In the genomic region with DNA sequence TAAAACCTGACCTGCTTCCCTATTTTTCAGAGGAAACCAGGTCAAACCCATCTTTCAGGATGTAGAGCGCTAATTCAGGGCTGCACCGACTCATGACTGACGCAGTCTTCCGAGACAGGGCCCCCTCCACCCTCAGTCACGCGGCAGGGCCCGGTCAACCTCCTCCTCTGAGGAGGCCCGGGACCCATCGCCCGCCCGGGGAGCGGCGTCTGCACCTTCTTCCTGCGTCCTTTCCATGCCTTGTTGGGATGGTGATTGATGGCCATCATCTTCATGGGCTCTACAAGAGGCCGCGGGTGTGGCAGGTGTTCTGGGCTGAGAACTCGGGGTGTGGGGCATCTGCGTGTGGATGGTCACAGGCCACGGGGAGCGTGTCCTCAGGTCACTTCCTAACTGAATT, we compare ENCODE assay signal across 25 cellular contexts. TPM values are rescaled to one million over a fixed set of nuclear protein-coding genes. Genes with fewer than 3 reads are reported as not detected.
"Had no signal": no experiment of that assay in that cellular context is flagged by ENCODE, and none has a peak within 500 bp of the region (broad histone marks: within the 10 kb centered on the region; RNA-seq: fewer than 3 reads in every experiment).

No MANE protein-coding gene starts in this region.

- H3K4me3 ChIP-seq: colonic mucosa, esophagus muscularis mucosa, heart right ventricle, left lung, lung, mucosa of descending colon, prostate gland, right atrium auricular region, smooth muscle cell, stomach, thyroid gland, vagina had no signal

- DNase-seq: colonic mucosa; effector CD8-positive, alpha-beta T cell; foreskin keratinocyte; glutamatergic neuron; heart right ventricle; hippocampal formation; mucosa of descending colon; naive B cell; stimulated activated CD4-positive, alpha-beta T cell treated with anti-CD3 and anti-CD28 coated beads, Interleukin-2, amount 100 ng/mL, for 24 hours; stimulated activated CD4-positive, alpha-beta T cell treated with anti-CD3 and anti-CD28 coated beads, Interleukin-4, amount 100 ng/mL, for 24 hours; stimulated activated naive CD4-positive, alpha-beta T cell treated with Interleukin-2 at 50 U/mL for 16 hours; stomach; thyroid gland; trophoblast cell had no signal

- H3K4me1 ChIP-seq: colonic mucosa, esophagus muscularis mucosa, foreskin keratinocyte, heart right ventricle, left lung, prostate gland, right atrium auricular region, stomach, thyroid gland, vagina had no signal

- H3K4me2 ChIP-seq: smooth muscle cell had no signal

- H3K27me3 ChIP-seq: colonic mucosa, esophagus muscularis mucosa, foreskin keratinocyte, heart right ventricle, left lung, right atrium auricular region, stomach, thyroid gland, vagina had no signal

- ATAC-seq: foreskin keratinocyte; left lung; mucosa of descending colon; natural killer cell treated with Interleukin-12 subunit alpha and Interleukin-12 subunit beta and Interleukin-15 and Interleukin-18, amount 100 ng/mL, for 72 hours; sciatic nerve; stimulated activated effector memory CD8-positive, alpha-beta T cell treated with anti-CD3 and anti-CD28 coated beads, Interleukin-12 subunit alpha, Interleukin-12 subunit beta, amount 100 ng/mL, for 72 hours had no signal

- H3K27ac ChIP-seq: colonic mucosa, esophagus muscularis mucosa, foreskin keratinocyte, heart right ventricle, left lung, prostate gland, right atrium auricular region, stomach, thyroid gland, vagina had no signal

- H3K9me3 ChIP-seq: colonic mucosa, esophagus muscularis mucosa, heart right ventricle, left lung, mucosa of descending colon, prostate gland, right atrium auricular region, stomach, thyroid gland, vagina had no signal

- H3K36me3 ChIP-seq: colonic mucosa, heart right ventricle, left lung, prostate gland, right atrium auricular region, thyroid gland, vagina had no signal

RNA-seq across cellular contexts. Expression of gene GRTP1, which starts 26.0 kb away (rescaled TPM):
- total RNA-seq: endothelial cell of umbilical vein; natural killer cell treated with Interleukin-12 subunit alpha and Interleukin-12 subunit beta and Interleukin-15 and Interleukin-18, amount 100 ng/mL, for 72 hours had no signal
- polyA plus RNA-seq: endothelial cell of umbilical vein had no signal
